ENCODE assay signal across 13 cellular contexts in genomic region chr2:14996306-14997014, GRCh38.
DNase-seq lines count a peak whose midpoint lies in the region; ATAC-seq and TF ChIP-seq lines count a peak whose summit lies in the region.
"Had no signal": no experiment of that assay in that cellular context is flagged by ENCODE, and none has a peak within 500 bp of the region (broad histone marks: within the 10 kb centered on the region; RNA-seq: fewer than 3 reads in every experiment).

No MANE protein-coding gene starts in this region.

- H3K4me1 Mint-ChIP-seq in brain, result peaks cover 33% of the 10 kb centered on the region
- H3K4me1 Mint-ChIP-seq: CD4-positive, alpha-beta memory T cell had no signal

- ATAC-seq in HG02885 (IDR thresholded peaks at IDR 0.05; ENCODE audit: poor library complexity, unreplicated experiment) (no peak), GM19324 (IDR thresholded peaks at IDR 0.05; ENCODE audit: low FRiP score, unreplicated experiment) (no peak)
- ATAC-seq: HCT116 had no signal

- no peak overlapping the region for H3K4me3 Mint-ChIP-seq in brain
- H3K4me3 Mint-ChIP-seq: CD4-positive, alpha-beta memory T cell had no signal

- peak overlapping the region in 3 of 5 experiments; percentile 52 to 61 (median 59) for H3K27ac Mint-ChIP-seq in brain
- H3K27ac Mint-ChIP-seq: CD4-positive, alpha-beta memory T cell had no signal

- TF ChIP-seq CTCF in brain (conservative IDR thresholded peaks at IDR 0.05), result no peak

- no peaks in the 10 kb centered on the region for H3K9me3 Mint-ChIP-seq in brain
- H3K9me3 Mint-ChIP-seq: CD4-positive, alpha-beta memory T cell had no signal

- peaks cover 3% of the 10 kb centered on the region for H3K27me3 Mint-ChIP-seq in brain
- H3K27me3 Mint-ChIP-seq: CD4-positive, alpha-beta memory T cell had no signal

- no peaks in the 10 kb centered on the region for H3K36me3 Mint-ChIP-seq in brain
- H3K36me3 Mint-ChIP-seq: CD4-positive, alpha-beta memory T cell had no signal

- DNase-seq in NCI-H2171 (lab: John Stamatoyannopoulos, UW), result peak; percentile 75
- DNase-seq in NCI-H524 treated with DMSO at 0.1 percent for 48 hours (lab: John Stamatoyannopoulos, UW), result peak; percentile 70
- peak; percentile 43 for DNase-seq in retina
- DNase-seq in epidermal melanocyte (ENCODE audit: insufficient read length, low spot score), result no peak
- DNase-seq in H4 (ENCODE audit: low spot score), result no peak
- DNase-seq: BE2C; CD4-positive, alpha-beta memory T cell; DND-41; GDM1 had no signal

Comparison
In these comparisons a context has a peak if more than half of its experiments do, and no peak if none do; other contexts are left out.
1. DNase-seq: peak in NCI-H2171 (single experiment), NCI-H524 treated with DMSO at 0.1 percent for 48 hours (single experiment) and retina (single experiment); none in epidermal melanocyte (single experiment) and H4 (single experiment).